In the genomic region with DNA sequence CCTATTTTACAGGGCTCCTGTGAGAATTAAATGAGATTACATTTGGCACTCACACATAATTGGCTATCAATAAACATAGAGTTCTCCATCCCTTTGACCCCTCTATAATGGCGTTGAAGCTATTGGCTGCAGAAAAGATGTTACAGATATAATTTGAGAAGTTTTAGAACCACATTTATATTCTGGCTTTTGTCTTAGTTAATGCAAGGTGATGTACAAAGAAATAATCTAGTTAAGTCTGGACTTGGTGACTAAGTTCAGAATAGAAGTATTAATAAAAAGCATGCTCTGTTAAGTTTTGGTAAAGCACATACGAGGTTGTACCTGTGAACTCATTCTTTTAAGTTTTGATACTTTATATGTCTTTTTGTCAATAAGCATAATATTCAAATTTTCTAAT, we compare ENCODE assay signal across 2 cellular contexts.
TF ChIP-seq lines count a peak whose summit lies in the region.

No MANE protein-coding gene starts in this region.

TF ChIP-seq in IMR-90, 13 proteins besides CTCF, POLR2A, EP300 and RAD21 (continued from another document):
- TF ChIP-seq, protein P1, sequence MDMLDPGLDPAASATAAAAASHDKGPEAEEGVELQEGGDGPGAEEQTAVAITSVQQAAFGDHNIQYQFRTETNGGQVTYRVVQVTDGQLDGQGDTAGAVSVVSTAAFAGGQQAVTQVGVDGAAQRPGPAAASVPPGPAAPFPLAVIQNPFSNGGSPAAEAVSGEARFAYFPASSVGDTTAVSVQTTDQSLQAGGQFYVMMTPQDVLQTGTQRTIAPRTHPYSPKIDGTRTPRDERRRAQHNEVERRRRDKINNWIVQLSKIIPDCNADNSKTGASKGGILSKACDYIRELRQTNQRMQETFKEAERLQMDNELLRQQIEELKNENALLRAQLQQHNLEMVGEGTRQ (IDR thresholded peaks at IDR 0.05; ENCODE audit: low read depth, low read length): no peak
- TF ChIP-seq MAFK (IDR thresholded peaks at IDR 0.05; ENCODE audit: low read depth, low read length): no peak
- TF ChIP-seq FOS (IDR thresholded peaks at IDR 0.05; ENCODE audit: low read depth, low read length): no peak
- no peak for TF ChIP-seq RFX5 (IDR thresholded peaks at IDR 0.05; ENCODE audit: low read depth, low read length)
- TF ChIP-seq RCOR1 (IDR thresholded peaks at IDR 0.05; ENCODE audit: insufficient replicate concordance, low read length): no peak
- TF ChIP-seq CHD1 (IDR thresholded peaks at IDR 0.05; ENCODE audit: low read depth, low read length): no peak
- no peak for TF ChIP-seq SMC3 (IDR thresholded peaks at IDR 0.05; ENCODE audit: low read depth, low read length)
TF ChIP-seq in IMR-90: peak in this region for 0.

TF ChIP-seq in SK-N-SH treated with all-trans-retinoic acid at 6 μM for 48 hours, 23 proteins besides CTCF, POLR2A, EP300 and RAD21 (continued from another document):
- no peak for TF ChIP-seq ESRRG (CRISPR knock-in tag; IDR thresholded peaks at IDR 0.05)
